In the genomic region with DNA sequence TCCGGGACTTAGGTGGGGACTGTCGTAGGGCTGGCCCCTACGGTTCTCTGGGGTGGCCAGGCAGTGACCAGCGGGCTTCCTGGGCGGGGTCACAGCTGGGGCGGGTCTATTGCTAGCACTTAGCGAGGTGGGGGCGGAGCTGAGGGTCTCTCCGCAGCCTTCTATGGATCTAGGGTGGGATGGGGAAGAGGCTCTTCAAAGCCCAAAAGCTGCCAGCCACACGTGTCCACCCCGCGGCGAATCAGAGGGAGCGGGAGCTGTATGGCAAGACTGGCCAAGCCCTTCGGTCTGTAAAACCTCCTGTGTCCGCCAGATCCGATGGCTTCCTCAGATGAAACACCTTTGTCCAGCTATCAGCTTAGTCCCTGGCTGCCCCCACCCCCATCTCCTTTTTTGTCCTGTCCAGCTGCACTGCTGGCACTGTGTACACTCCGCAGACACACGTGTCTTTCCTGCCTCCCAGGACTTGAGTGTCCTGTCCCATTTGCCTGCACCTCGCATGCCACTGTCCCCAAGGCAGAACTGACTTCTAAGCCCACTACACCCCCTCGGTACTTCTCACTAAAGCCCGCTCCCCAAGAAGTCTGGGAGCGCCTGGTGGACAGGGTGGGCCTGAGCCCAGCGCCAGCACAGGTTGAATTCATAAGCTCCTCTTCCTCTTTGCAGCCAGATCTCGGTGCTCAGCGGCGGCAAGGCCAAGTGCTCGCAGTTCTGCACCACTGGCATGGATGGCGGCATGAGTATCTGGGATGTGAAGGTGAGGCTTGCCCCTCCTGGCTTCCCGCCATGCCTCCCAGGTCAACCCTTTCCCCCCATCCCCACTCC, we compare ENCODE assay signal across 8 cellular contexts. TPM values are rescaled to one million over a fixed set of nuclear protein-coding genes. Genes with fewer than 3 reads are reported as not detected.
DNase-seq lines count a peak whose midpoint lies in the region; ATAC-seq and TF ChIP-seq lines count a peak whose summit lies in the region.

No MANE protein-coding gene starts in this region.

- no peaks in the 10 kb centered on the region for H3K27me3 ChIP-seq in BLaER1 treated with 17β-estradiol and CSF1 and Interleukin-3, amounts not matched to agents 10 nM and 100 nM
- H3K27me3 ChIP-seq in kidney epithelial cell (ENCODE audit: control insufficient read depth, insufficient read depth, low read length) = no peaks in the 10 kb centered on the region
- no peaks in the 10 kb centered on the region for H3K27me3 ChIP-seq in thoracic aorta (replicated peaks; ENCODE audit: insufficient read depth)

- DNase-seq in kidney epithelial cell (ENCODE audit: low read depth) = no peak
- DNase-seq in thoracic aorta (ENCODE audit: low spot score) = no peak
- no peak for DNase-seq in middle frontal gyrus (ENCODE audit: extremely low spot score, low spot score)
- DNase-seq in stimulated activated CD4-positive, alpha-beta T cell treated with anti-CD3 and anti-CD28 coated beads, Interleukin-4, amount 100 ng/mL, for 1 hour = no peak

- H3K36me3 ChIP-seq in BLaER1 treated with 17β-estradiol and CSF1 and Interleukin-3, amounts not matched to agents 10 nM and 100 nM = peaks cover 78 to 98% (median 93%) of the 10 kb centered on the region in 11 experiments
- H3K36me3 ChIP-seq in kidney epithelial cell (ENCODE audit: control insufficient read depth, insufficient read depth, low read length) (peaks cover 16% of the 10 kb centered on the region), thoracic aorta (peaks cover 57% of the 10 kb centered on the region)

- peaks cover 43 to 100% (median 99%) of the 10 kb centered on the region in 11 experiments for H4K20me1 ChIP-seq in BLaER1 treated with 17β-estradiol and CSF1 and Interleukin-3, amounts not matched to agents 10 nM and 100 nM

- TF ChIP-seq EP300 in Ishikawa (IDR thresholded peaks at IDR 0.05; ENCODE audit: borderline replicate concordance) = no peak

- TF ChIP-seq CTCF in kidney epithelial cell (IDR thresholded peaks at IDR 0.05; ENCODE audit: insufficient read depth, low read length, poor library complexity, severe bottlenecking) = no peak
- no peak for TF ChIP-seq CTCF in thoracic aorta (IDR thresholded peaks at IDR 0.05)

- ATAC-seq in thoracic aorta (ENCODE audit: insufficient number of reproducible peaks, low FRiP score, low read depth) (no peak), GM21619 (IDR thresholded peaks at IDR 0.05; ENCODE audit: unreplicated experiment) (no peak)

- H3K4me3 ChIP-seq in BLaER1 treated with 17β-estradiol and CSF1 and Interleukin-3, amounts not matched to agents 10 nM and 100 nM = peak overlapping the region in 8 of 10 experiments; percentile 39 to 65 (median 56); a peak in 16 of 20 replicates
- H3K4me3 ChIP-seq in kidney epithelial cell (ENCODE audit: low read depth, low read length) = peak overlapping the region; percentile 27
- peak overlapping the region; percentile 75 for H3K4me3 ChIP-seq in thoracic aorta

- no peak for TF ChIP-seq RAD21 in Ishikawa (IDR thresholded peaks at IDR 0.05; ENCODE audit: low read depth)

- H3K27ac ChIP-seq in BLaER1 treated with 17β-estradiol and CSF1 and Interleukin-3, amounts not matched to agents 10 nM and 100 nM = peak overlapping the region in 8 of 11 experiments; percentile 17 to 48 (median 35); a peak in 9 of 22 replicates
- peak overlapping the region; percentile 34 for H3K27ac ChIP-seq in angular gyrus (ENCODE audit: low read depth, low read length)
- H3K27ac ChIP-seq in thoracic aorta = peak overlapping the region; percentile 56 to 65

- peak overlapping the region; percentile 85 to 98 (median 88) for H3K4me2 ChIP-seq in BLaER1 treated with 17β-estradiol and CSF1 and Interleukin-3, amounts not matched to agents 10 nM and 100 nM

- H3K9me3 ChIP-seq in BLaER1 treated with 17β-estradiol and CSF1 and Interleukin-3, amounts not matched to agents 10 nM and 100 nM (replicated peaks in 1 of 11) = no peaks in the 10 kb centered on the region
- no peaks in the 10 kb centered on the region for H3K9me3 ChIP-seq in thoracic aorta

- peak overlapping the region in 10 of 11 experiments; percentile 4 to 78 (median 60); a peak in 16 of 22 replicates for H3K9ac ChIP-seq in BLaER1 treated with 17β-estradiol and CSF1 and Interleukin-3, amounts not matched to agents 10 nM and 100 nM

- peaks cover 20 to 51% (median 29%) of the 10 kb centered on the region in 10 experiments for H3K4me1 ChIP-seq in BLaER1 treated with 17β-estradiol and CSF1 and Interleukin-3, amounts not matched to agents 10 nM and 100 nM
- H3K4me1 ChIP-seq in thoracic aorta (ENCODE audit: control insufficient read depth in 1 of 2, low read depth in 2 of 2) = peaks cover 9 to 18% of the 10 kb centered on the region in 2 donors

TF ChIP-seq in Ishikawa, 13 proteins besides CTCF, POLR2A, EP300 and RAD21:
- TF ChIP-seq USF1 (IDR thresholded peaks at IDR 0.05) (peak; percentile 39; the same call in 1 of the 2 replicates), MAX (IDR thresholded peaks at IDR 0.05) (no peak)

RNA-seq across cellular contexts. Expression of gene PDAP1, which starts 14.8 kb away (rescaled TPM):
- 123 and 133 TPM in 2 replicates for total RNA-seq in kidney epithelial cell
- total RNA-seq in thoracic aorta = 10 to 100 TPM; 65.0 to 87.5 TPM

RNA-seq across cellular contexts. Expression of gene BUD31, which starts 15.2 kb away (rescaled TPM):
- 146 and 153 TPM in 2 replicates for total RNA-seq in kidney epithelial cell
- total RNA-seq in thoracic aorta = 10 to 100 TPM; 52.3 to 78.1 TPM

RNA-seq across cellular contexts. Expression of gene ARPC1B, which starts 19.0 kb away (rescaled TPM):
- total RNA-seq in kidney epithelial cell (385 and 460 TPM in 2 replicates), thoracic aorta (100 to 1,000 TPM; 266 to 350 TPM)

RNA-seq across cellular contexts. Expression of gene PTCD1, which starts 45.0 kb away (rescaled TPM):
- total RNA-seq in kidney epithelial cell = 5.6 and 13.2 TPM in 2 replicates
- 10 to 100 TPM in 1 of 2 donors, 1 to 10 TPM in 1; 5.1 to 23.7 TPM for total RNA-seq in thoracic aorta

RNA-seq across cellular contexts. Expression of gene CPSF4, which starts 45.2 kb away (rescaled TPM):
- 31.7 and 38.4 TPM in 2 replicates for total RNA-seq in kidney epithelial cell
- 10 to 100 TPM; 42.3 to 48.2 TPM for total RNA-seq in thoracic aorta
